ENCODE assay signal across 9 cellular contexts in genomic region chr4:102598102-102598758, GRCh38.
A peak's percentile ranks its signal among the peaks of the same experiment; 100 is the strongest.
DNase-seq lines count a peak whose midpoint lies in the region; ATAC-seq, FAIRE-seq and TF ChIP-seq lines count a peak whose summit lies in the region.
"Had no signal": no experiment of that assay in that cellular context is flagged by ENCODE, and none has a peak within 500 bp of the region (broad histone marks: within the 10 kb centered on the region; RNA-seq: fewer than 3 reads in every experiment).

No MANE protein-coding gene starts in this region.

- peaks cover 61% of the 10 kb centered on the region for H3K4me1 Mint-ChIP-seq in T-helper 17 cell

- no peaks in the 10 kb centered on the region for H3K4me1 ChIP-seq in mucosa of descending colon (ENCODE audit: low read depth)
- H3K4me1 ChIP-seq in tibial artery = no peaks in the 10 kb centered on the region

- H3K4me3 Mint-ChIP-seq in T-helper 17 cell = peak overlapping the region; percentile 83

- H3K9me3 ChIP-seq in T-helper 17 cell (ENCODE audit: control insufficient read depth, low read length, poor library complexity, severe bottlenecking) (no peaks in the 10 kb centered on the region), mucosa of descending colon (no peaks in the 10 kb centered on the region), tibial artery (no peaks in the 10 kb centered on the region)

- no peaks in the 10 kb centered on the region for H3K27me3 Mint-ChIP-seq in T-helper 17 cell

- no peak overlapping the region for H3K4me3 ChIP-seq in mucosa of descending colon
- H3K4me3 ChIP-seq in tibial artery = no peak overlapping the region

- no peak for FAIRE-seq in H54 (lab: Jason Lieb, UNC)

- H3K27ac Mint-ChIP-seq in T-helper 17 cell = peak overlapping the region; percentile 93

- H3K27me3 ChIP-seq in tibial artery = no peaks in the 10 kb centered on the region

- no peak overlapping the region for H3K27ac ChIP-seq in tibial artery

- H3K36me3 Mint-ChIP-seq in T-helper 17 cell (ENCODE audit: low read depth) = peaks cover 12% of the 10 kb centered on the region

- intact Hi-C loops in mucosa of descending colon (cut with DNase I, micrococcal nuclease) (no loop called here), tibial artery (cut with DNase I; ENCODE audit: low total_unique reads) (no loop called here)

- H3K36me3 ChIP-seq in mucosa of descending colon (ENCODE audit: low read depth) = peaks cover 7% of the 10 kb centered on the region
- peaks cover 68 to 89% (median 82%) of the 10 kb centered on the region in 3 donors for H3K36me3 ChIP-seq in tibial artery

- TF ChIP-seq CTCF in mucosa of descending colon (IDR thresholded peaks at IDR 0.05) = no peak
- no peak for TF ChIP-seq CTCF in tibial artery (IDR thresholded peaks at IDR 0.05)

- DNase-seq in T-helper 17 cell = no peak
- DNase-seq in mucosa of descending colon = no peak
- no peak for DNase-seq in nucleus accumbens (lab: John Stamatoyannopoulos, UW)
- no peak for DNase-seq in tibial artery
- no peak for DNase-seq in DMS153 (lab: John Stamatoyannopoulos, UW)
- DNase-seq in H54 (ENCODE audit: insufficient read length, low spot score) = no peak
- DNase-seq: NCI-H526 had no signal

- ATAC-seq in GM18867 (IDR thresholded peaks at IDR 0.05; ENCODE audit: unreplicated experiment) = peak; percentile 76
- peak; percentile 58 for ATAC-seq in HG02588 (IDR thresholded peaks at IDR 0.05; ENCODE audit: unreplicated experiment)
- peak; percentile 91 for ATAC-seq in T-helper 17 cell
- ATAC-seq in mucosa of descending colon = peak; percentile 65

- no peak for TF ChIP-seq POLR2A in H54 (IDR thresholded peaks at IDR 0.05; ENCODE audit: low read depth, low read length)
